Comparison of ENCODE assay signal across 19 cellular contexts in the genomic region with DNA sequence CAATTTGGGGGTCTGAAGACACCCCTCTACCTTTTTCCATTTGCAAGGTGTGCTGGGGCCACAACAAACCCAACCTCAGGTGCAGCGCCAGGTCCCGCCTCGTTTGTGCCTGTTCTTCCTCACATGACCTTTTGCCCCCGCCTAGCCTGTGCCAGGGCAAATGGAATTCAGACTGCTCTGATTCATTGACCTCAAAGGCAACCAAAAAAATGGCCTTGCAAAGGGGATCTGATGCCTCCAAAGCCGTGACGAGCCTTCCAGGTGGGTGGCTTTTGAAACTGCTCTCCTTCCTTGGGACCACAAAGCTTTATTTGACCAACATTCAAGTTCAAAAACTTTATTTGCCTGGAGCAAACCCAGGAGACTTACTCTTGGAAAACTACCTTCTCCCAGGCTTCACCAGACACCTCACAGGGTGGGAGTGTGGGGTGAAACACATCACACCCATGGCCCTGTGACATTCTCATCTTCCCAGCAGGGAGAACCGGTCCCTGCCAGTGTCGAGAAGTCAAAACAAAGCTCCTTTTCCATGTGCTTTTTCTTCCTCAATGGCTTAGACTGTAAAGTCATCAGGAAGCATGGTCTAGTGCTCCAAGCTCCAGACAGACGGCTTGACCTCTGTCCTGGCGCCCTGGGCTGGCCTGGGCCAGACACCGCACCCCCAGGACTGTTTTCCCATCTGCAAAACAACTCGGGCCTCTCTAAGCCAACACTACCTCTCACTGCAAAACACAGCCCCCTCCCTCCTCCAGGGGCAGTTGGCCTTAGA.
DNase-seq lines count a peak whose midpoint lies in the region; ATAC-seq, FAIRE-seq and TF ChIP-seq lines count a peak whose summit lies in the region.
"Had no signal": no experiment of that assay in that cellular context is flagged by ENCODE, and none has a peak within 500 bp of the region (broad histone marks: within the 10 kb centered on the region; RNA-seq: fewer than 3 reads in every experiment).

No MANE protein-coding gene starts in this region.

- no peak; the same call in 2 of the 3 replicates for ATAC-seq in K562
- ATAC-seq in right lobe of liver: peak; percentile 63 to 72 (median 69)
- ATAC-seq: effector memory CD8-positive, alpha-beta T cell; HCT116; heart right ventricle; right cardiac atrium; stimulated activated naive CD8-positive, alpha-beta T cell treated with anti-CD3 and anti-CD28 coated beads, Interleukin-15, amount 100 ng/mL, for 72 hours had no signal

- H2AFZ ChIP-seq in K562 (ENCODE audit: low read depth, low read length): no peak overlapping the region; the same call in 1 of the 2 replicates

- no peak for TF ChIP-seq CTCF in K562 (IDR thresholded peaks at IDR 0.05 in 2 of 3, conservative IDR thresholded peaks at IDR 0.05 in 1 of 3; ENCODE audit: insufficient read depth in 2 of 3, low read depth in 1 of 3, low read length in 3 of 3)
- no peak for TF ChIP-seq CTCF in right lobe of liver (IDR thresholded peaks at IDR 0.05)
- no peak for TF ChIP-seq CTCF in transverse colon (IDR thresholded peaks at IDR 0.05)

- 58% methylated on average over 12 of the region's 12 CpGs for WGBS in K562 (ENCODE audit: insufficient coverage, low coverage, missing lambda C conversion rate)
- WGBS in right lobe of liver (ENCODE audit: insufficient coverage, low coverage, low lambda C conversion rate, missing lambda C conversion rate): 42% methylated on average over 7 of the region's 12 CpGs
- WGBS in transverse colon (ENCODE audit: low coverage in 1 of 2), 2 donors: 78% methylated on average over 12 of the region's 12 CpGs; no CpG with 5 or more reads in 1 of the 2 donors

- in situ Hi-C loops in K562 (cut with MboI) (no loop called here), transverse colon (cut with MboI; ENCODE audit: low pct_ligation_motif_present in 1 of 4, low pct_unique_long_range_greater_than_20kb in 1 of 4, low sequenced_read_pairs in 3 of 4) (no loop called here)

- no peak for DNase-seq in K562 (ENCODE audit: extremely low read depth in 1 of 4, low spot score in 3 of 4)
- peak; percentile 79 to 93 (median 89) for DNase-seq in right lobe of liver
- DNase-seq in transverse colon: peak; percentile 58
- no peak for DNase-seq in NCI-H187 (lab: John Stamatoyannopoulos, UW)
- DNase-seq in NCI-H1105 (lab: John Stamatoyannopoulos, UW): no peak
- no peak for DNase-seq in NCI-H510A (lab: John Stamatoyannopoulos, UW)
- DNase-seq: activated CD4-positive, alpha-beta T cell treated with anti-CD3 and anti-CD28 coated beads, Interleukin-2, amount 50 U/mL, for 1 hour; activated naive CD4-positive, alpha-beta T cell treated with Interleukin-2 at 50 U/mL for 16 hours; aorta; effector memory CD8-positive, alpha-beta T cell; heart right ventricle; NCI-H187 treated with DMSO at 0.1 percent for 48 hours; NCI-H510A treated with DMSO at 0.1 percent for 48 hours; right cardiac atrium; SHP77; stimulated activated naive CD8-positive, alpha-beta T cell treated with anti-CD3 and anti-CD28 coated beads, Interleukin-15, amount 100 ng/mL, for 72 hours had no signal

- no peak overlapping the region for H3K9ac ChIP-seq in K562 (ENCODE audit: insufficient read depth in 1 of 2, low read depth in 2 of 2, low read length in 2 of 2)

- H3K4me2 ChIP-seq in K562 (ENCODE audit: insufficient read depth, low read length): no peak overlapping the region

- H3K4me1 ChIP-seq in K562 (replicated peaks in 1 of 2; ENCODE audit: control insufficient read depth in 2 of 2, insufficient read depth in 2 of 2, low read length in 2 of 2) (no peaks in the 10 kb centered on the region; a peak in 2 of 5 replicates), right lobe of liver (peaks cover 0 to 59% (median 21%) of the 10 kb centered on the region in 4 donors), transverse colon (peaks cover 0 to 56% (median 33%) of the 10 kb centered on the region in 4 donors)
- H3K4me1 ChIP-seq: heart right ventricle had no signal

- H3K9me3 ChIP-seq in K562 (replicated peaks; ENCODE audit: control insufficient read depth, insufficient read depth, low read depth, low read length): no peaks in the 10 kb centered on the region
- no peaks in the 10 kb centered on the region for H3K9me3 ChIP-seq in right lobe of liver
- H3K9me3 ChIP-seq in transverse colon: no peaks in the 10 kb centered on the region
- H3K9me3 ChIP-seq: heart right ventricle had no signal

- H3K4me3 ChIP-seq in K562: no peak overlapping the region
- H3K4me3 ChIP-seq in right lobe of liver: no peak overlapping the region
- no peak overlapping the region for H3K4me3 ChIP-seq in transverse colon
- H3K4me3 ChIP-seq: heart right ventricle had no signal

- H3K9me1 ChIP-seq in K562 (ENCODE audit: control insufficient read depth, insufficient read depth, low read length): no peaks in the 10 kb centered on the region

- intact Hi-C loops in K562 (cut with micrococcal nuclease) (no loop called here), right lobe of liver (cut with DNase I) (no loop called here), transverse colon (cut with DNase I; ENCODE audit: low total_unique reads) (no loop called here)

- CTCF ChIA-PET in K562 (lab: Yijun Ruan, JAX; ENCODE audit: low intra/inter-chr PET ratio): no interaction called here

- FAIRE-seq in K562 (lab: Jason Lieb, UNC): no peak
- FAIRE-seq: GM19239 had no signal

- no peak overlapping the region for H3K27ac ChIP-seq in K562 (ENCODE audit: extremely low read depth, low read depth, low read length)
- peak overlapping the region in 2 of 3 donors; percentile 48 to 75 for H3K27ac ChIP-seq in right lobe of liver
- peak overlapping the region in 1 of 4 donors; percentile 2 for H3K27ac ChIP-seq in transverse colon
- H3K27ac ChIP-seq: heart right ventricle had no signal

- TF ChIP-seq POLR2A in K562 (conservative IDR thresholded peaks at IDR 0.05): no peak
- no peak for TF ChIP-seq POLR2A in right lobe of liver (IDR thresholded peaks at IDR 0.05)
- TF ChIP-seq POLR2A in transverse colon (IDR thresholded peaks at IDR 0.05): no peak

- TF ChIP-seq RAD21 in Ishikawa (IDR thresholded peaks at IDR 0.05; ENCODE audit: low read depth) (no peak), K562 (CRISPR knock-in tag; conservative IDR thresholded peaks at IDR 0.05 in 1 of 2, IDR thresholded peaks at IDR 0.05 in 1 of 2) (no peak)

- BruUV-seq in K562 (replicated peaks; lab: Mats Ljungman, UMichigan): no TSS peak

- POLR2A ChIA-PET in K562 (lab: Yijun Ruan, JAX): no interaction called here

- TF ChIP-seq EP300 in Ishikawa (IDR thresholded peaks at IDR 0.05; ENCODE audit: borderline replicate concordance) (peak; percentile 88), K562 (IDR thresholded peaks at IDR 0.05; ENCODE audit: low read length) (no peak), transverse colon (IDR thresholded peaks at IDR 0.05; ENCODE audit: low read depth) (no peak)

- no peaks in the 10 kb centered on the region for H3K79me2 ChIP-seq in K562 (ENCODE audit: control insufficient read depth, insufficient read depth, low read length)

- H3K36me3 ChIP-seq in K562 (ENCODE audit: control insufficient read depth, insufficient read depth, low read length) (no peaks in the 10 kb centered on the region), right lobe of liver (no peaks in the 10 kb centered on the region), transverse colon (no peaks in the 10 kb centered on the region)
- H3K36me3 ChIP-seq: heart right ventricle had no signal

- H4K20me1 ChIP-seq in K562 (replicated peaks; ENCODE audit: control insufficient read depth, insufficient read depth, low read length): no peaks in the 10 kb centered on the region

- no peaks in the 10 kb centered on the region for H3K27me3 ChIP-seq in K562 (ENCODE audit: control insufficient read depth in 2 of 2, insufficient read depth in 2 of 2, low read length in 2 of 2)
- no peaks in the 10 kb centered on the region for H3K27me3 ChIP-seq in right lobe of liver
- H3K27me3 ChIP-seq in transverse colon: no peaks in the 10 kb centered on the region

TF ChIP-seq in Ishikawa, 13 proteins besides CTCF, POLR2A, EP300 and RAD21 (continues in another document):
- no peak for TF ChIP-seq TAF1 (IDR thresholded peaks at IDR 0.05; ENCODE audit: low read depth)

TF ChIP-seq in K562, 482 proteins besides CTCF, POLR2A, EP300 and RAD21 (continues in another document):
- no peak for TF ChIP-seq HDAC3 (IDR thresholded peaks at IDR 0.05; ENCODE audit: borderline replicate concordance, partially characterized antibody)

Comparison
In these comparisons a context has a peak if more than half of its experiments do, and no peak if none do; other contexts are left out.
1. DNase-seq: peak in right lobe of liver (3 of 3) and transverse colon (single experiment); none in K562 (0 of 4), NCI-H187 (0 of 2), NCI-H1105 (single experiment) and NCI-H510A (single experiment).